In genomic region chr3:128173849-128174248, GRCh38 we compare ENCODE assay signal across 27 cellular contexts. TPM values are rescaled to one million over a fixed set of nuclear protein-coding genes. Genes with fewer than 3 reads are reported as not detected.
A peak's percentile ranks its signal among the peaks of the same experiment; 100 is the strongest.
DNase-seq lines count a peak whose midpoint lies in the region; ATAC-seq, FAIRE-seq and TF ChIP-seq lines count a peak whose summit lies in the region.
"Had no signal": no experiment of that assay in that cellular context is flagged by ENCODE, and none has a peak within 500 bp of the region (broad histone marks: within the 10 kb centered on the region; RNA-seq: fewer than 3 reads in every experiment).

No MANE protein-coding gene starts in this region.

- H4K20me1 ChIP-seq in HepG2 (ENCODE audit: insufficient read depth, low read length), result no peaks in the 10 kb centered on the region

- no peak overlapping the region for H3K27ac Mint-ChIP-seq in endodermal cell
- H3K27ac Mint-ChIP-seq in mesothelial cell of epicardium, result peak overlapping the region; percentile 84
- H3K27ac Mint-ChIP-seq: activated CD4-positive, alpha-beta T cell treated with anti-CD3 and anti-CD28 coated beads for 36 hours; activated T-helper 1 cell treated with anti-CD3 and anti-CD28 coated beads, Interleukin-12 subunit alpha, Interleukin-12 subunit beta, Interleukin-2, Interleukin-4 antibody, amounts not matched to agents 30 ng/mL and 10 ng/mL and 1 ng/mL, durations not matched to agents 14 hours and 24 hours and 36 hours; T-helper 2 cell treated with Interferon-gamma antibody and Interleukin-4, amounts not matched to agents 5 μg/mL and 100 μg/mL, for 36 hours had no signal

- no peaks in the 10 kb centered on the region for H3K36me3 Mint-ChIP-seq in endodermal cell (ENCODE audit: low read depth)
- H3K36me3 Mint-ChIP-seq in mesothelial cell of epicardium, result no peaks in the 10 kb centered on the region

- no peak overlapping the region for H2AFZ ChIP-seq in HepG2 (ENCODE audit: low read length)

- no peaks in the 10 kb centered on the region for H3K9me3 Mint-ChIP-seq in endodermal cell
- no peaks in the 10 kb centered on the region for H3K9me3 Mint-ChIP-seq in mesothelial cell of epicardium
- H3K9me3 Mint-ChIP-seq: activated T-helper 1 cell treated with anti-CD3 and anti-CD28 coated beads, Interleukin-12 subunit alpha, Interleukin-12 subunit beta, Interleukin-2, Interleukin-4 antibody, amounts not matched to agents 30 ng/mL and 10 ng/mL and 1 ng/mL, durations not matched to agents 14 hours and 24 hours and 36 hours; stimulated activated naive CD8-positive, alpha-beta T cell treated with anti-CD3 and anti-CD28 coated beads, Interleukin-15, amount 100 ng/mL, for 72 hours; T-helper 2 cell treated with Interferon-gamma antibody and Interleukin-4, amounts not matched to agents 5 μg/mL and 100 μg/mL, for 36 hours had no signal

- no peak overlapping the region for H3K4me2 ChIP-seq in HepG2 (ENCODE audit: low read depth, low read length)
- H3K4me2 ChIP-seq: A549, BLaER1 had no signal

- FAIRE-seq in HepG2 (lab: Jason Lieb, UNC), result no peak
- FAIRE-seq: A549, G401.6, GM12878, pancreas had no signal

- intact Hi-C loops in HepG2 (cut with micrococcal nuclease; ENCODE audit: unreplicated experiment) (loop anchor here (5.0 kb wide), 3 partner anchors 53 to 253 kb away; no protein-coding TSS in a partner anchor), right lobe of liver (cut with DNase I) (loop anchor here in 1 of 2 donors (5.0 kb wide), 1 partner anchor 323 kb away; no protein-coding TSS in a partner anchor)

- CTCF ChIA-PET in HepG2 (lab: Yijun Ruan, JAX; ENCODE audit: low intra/inter-chr PET ratio, low total read pairs), result no interaction called here

- no peak overlapping the region for H3K27ac ChIP-seq in HepG2 (ENCODE audit: extremely low read length, insufficient read depth, low read length)
- no peak overlapping the region for H3K27ac ChIP-seq in right lobe of liver
- no peak overlapping the region for H3K27ac ChIP-seq in endodermal cell (ENCODE audit: low read depth, low read length)
- no peak overlapping the region for H3K27ac ChIP-seq in Peyer's patch
- no peak overlapping the region for H3K27ac ChIP-seq in coronary artery
- H3K27ac ChIP-seq: A549, BLaER1, breast epithelium, left lung, pancreas, SJSA1, upper lobe of left lung had no signal

- H3K36me3 ChIP-seq in HepG2 (replicated peaks in 1 of 2; ENCODE audit: control insufficient read depth in 1 of 2, insufficient read depth in 2 of 2, low read length in 2 of 2) (peaks cover 0 to 4% of the 10 kb centered on the region in 2 experiments; a peak in 1 of 5 replicates), right lobe of liver (no peaks in the 10 kb centered on the region), endodermal cell (ENCODE audit: control insufficient read depth, insufficient read depth, low read length) (no peaks in the 10 kb centered on the region), Peyer's patch (no peaks in the 10 kb centered on the region)
- H3K36me3 ChIP-seq: BLaER1, breast epithelium, left lung, pancreas, SJSA1, upper lobe of left lung had no signal

- BruUV-seq in HepG2 (replicated peaks; lab: Mats Ljungman, UMichigan), result no TSS peak

- peaks cover 53% of the 10 kb centered on the region for H3K79me2 ChIP-seq in HepG2 (ENCODE audit: insufficient read depth, low read length)

- DNase-seq in HepG2 (ENCODE audit: low spot score) (peak; percentile 8), right lobe of liver (no peak), endodermal cell (peak; percentile 67), mesothelial cell of epicardium (ENCODE audit: low spot score in 2 of 2, unreplicated experiment in 2 of 2) (no peak), Peyer's patch (no peak), glomerular visceral epithelial cell (ENCODE audit: extremely low spot score) (no peak), coronary artery (ENCODE audit: low spot score) (no peak)
- DNase-seq: activated CD4-positive, alpha-beta T cell treated with anti-CD3 and anti-CD28 coated beads for 36 hours; dermis blood vessel endothelial cell; foreskin fibroblast; Kasumi-1; left lung; NCI-H524 treated with DMSO at 0.1 percent for 48 hours; pancreas; stimulated activated CD4-positive, alpha-beta T cell treated with anti-CD3 and anti-CD28 coated beads, Interleukin-2, amount 100 ng/mL, for 48 hours; stimulated activated naive CD8-positive, alpha-beta T cell treated with anti-CD3 and anti-CD28 coated beads, Interleukin-15, amount 100 ng/mL, for 72 hours; upper lobe of left lung had no signal

- no peak overlapping the region for H3K4me3 ChIP-seq in HepG2 (replicated peaks in 1 of 3; ENCODE audit: insufficient read depth in 1 of 3, low read depth in 2 of 3, low read length in 3 of 3)
- H3K4me3 ChIP-seq in right lobe of liver, result no peak overlapping the region
- no peak overlapping the region for H3K4me3 ChIP-seq in endodermal cell (ENCODE audit: low read length)
- H3K4me3 ChIP-seq in Peyer's patch, result no peak overlapping the region
- H3K4me3 ChIP-seq in coronary artery, result no peak overlapping the region
- H3K4me3 ChIP-seq: A549, BLaER1, breast epithelium, GM12878, left lung, pancreas, SJSA1, skin epidermis, upper lobe of left lung had no signal

- ATAC-seq in HepG2 (peak; percentile 28), right lobe of liver (no peak), HG03097 (IDR thresholded peaks at IDR 0.05; ENCODE audit: low FRiP score, unreplicated experiment) (no peak)
- ATAC-seq: A549; activated CD4-positive, alpha-beta T cell treated with anti-CD3 and anti-CD28 coated beads for 36 hours; GM12878; pancreas; stimulated activated naive CD8-positive, alpha-beta T cell treated with anti-CD3 and anti-CD28 coated beads, Interleukin-15, amount 100 ng/mL, for 72 hours had no signal

- WGBS in HepG2 (ENCODE audit: low lambda C conversion rate), result 85% methylated on average over 7 of the region's 7 CpGs
- 92% methylated on average over 2 of the region's 7 CpGs for WGBS in right lobe of liver (ENCODE audit: insufficient coverage, low coverage, low lambda C conversion rate, missing lambda C conversion rate)
- 65 to 79% methylated on average over 2 to 7 of the region's 7 CpGs for WGBS in endodermal cell (ENCODE audit: insufficient coverage in 1 of 2, insufficient read length in 1 of 2), 2 experiments

- TF ChIP-seq CTCF in HepG2 (CRISPR knock-in tag; IDR thresholded peaks at IDR 0.05) (no peak), right lobe of liver (IDR thresholded peaks at IDR 0.05) (no peak), endodermal cell (conservative IDR thresholded peaks at IDR 0.05) (peak; percentile 49), mesothelial cell of epicardium (IDR thresholded peaks at IDR 0.05; ENCODE audit: unreplicated experiment) (no peak), Peyer's patch (IDR thresholded peaks at IDR 0.05) (no peak), coronary artery (IDR thresholded peaks at IDR 0.05) (no peak)

- in situ Hi-C loops in HepG2 (cut with HindIII; ENCODE audit: extremely low pct_ligation_motif_present, low pct_unique_long_range_greater_than_20kb), result loop anchor here (5.0 to 10.0 kb wide), 2 partner anchors 151 to 318 kb away; partner anchors contain the start of gene GATA2

- H3K4me1 ChIP-seq in HepG2 (ENCODE audit: insufficient read depth, low read length) (peaks cover 64% of the 10 kb centered on the region), right lobe of liver (peaks cover 0 to 18% (median 9%) of the 10 kb centered on the region in 4 donors), endodermal cell (ENCODE audit: control insufficient read depth, insufficient read depth, low read length) (no peaks in the 10 kb centered on the region), Peyer's patch (no peaks in the 10 kb centered on the region)
- H3K4me1 ChIP-seq: A549, pancreas had no signal

- TF ChIP-seq POLR2A in HepG2 (IDR thresholded peaks at IDR 0.05; ENCODE audit: insufficient read depth in 1 of 2, low read depth in 2 of 2, low read length in 2 of 2), result no peak
- no peak for TF ChIP-seq POLR2A in right lobe of liver (IDR thresholded peaks at IDR 0.05)
- TF ChIP-seq POLR2A in Peyer's patch (IDR thresholded peaks at IDR 0.05), result no peak

- H3K9ac ChIP-seq in HepG2 (ENCODE audit: insufficient read depth, low read depth, low read length) (no peak overlapping the region), endodermal cell (ENCODE audit: extremely low read depth, low read length, poor library complexity, severe bottlenecking) (no peak overlapping the region)
- H3K9ac ChIP-seq: BLaER1 had no signal

- H3K4me1 Mint-ChIP-seq in endodermal cell (peaks cover 5% of the 10 kb centered on the region), mesothelial cell of epicardium (peaks cover 57% of the 10 kb centered on the region)

- H3K4me3 Mint-ChIP-seq in endodermal cell (no peak overlapping the region), mesothelial cell of epicardium (no peak overlapping the region)
- H3K4me3 Mint-ChIP-seq: activated CD4-positive, alpha-beta T cell treated with anti-CD3 and anti-CD28 coated beads for 36 hours; activated T-helper 1 cell treated with anti-CD3 and anti-CD28 coated beads, Interleukin-12 subunit alpha, Interleukin-12 subunit beta, Interleukin-2, Interleukin-4 antibody, amounts not matched to agents 30 ng/mL and 10 ng/mL and 1 ng/mL, durations not matched to agents 14 hours and 24 hours and 36 hours; stimulated activated naive CD8-positive, alpha-beta T cell treated with anti-CD3 and anti-CD28 coated beads, Interleukin-15, amount 100 ng/mL, for 72 hours; T-helper 2 cell treated with Interferon-gamma antibody and Interleukin-4, amounts not matched to agents 5 μg/mL and 100 μg/mL, for 36 hours had no signal

- TF ChIP-seq EP300 in HepG2 (IDR thresholded peaks at IDR 0.05; ENCODE audit: low read depth in 2 of 2, low read length in 2 of 2) (no peak), HepG2 (CRISPR knock-in tag; IDR thresholded peaks at IDR 0.05; ENCODE audit: borderline replicate concordance) (no peak)

- H3K9me3 ChIP-seq in HepG2 (ENCODE audit: low read length) (no peaks in the 10 kb centered on the region), right lobe of liver (no peaks in the 10 kb centered on the region), endodermal cell (ENCODE audit: control insufficient read depth, low read length) (no peaks in the 10 kb centered on the region), Peyer's patch (no peaks in the 10 kb centered on the region)
- H3K9me3 ChIP-seq: A549, BLaER1, breast epithelium, left lung, pancreas, SJSA1, upper lobe of left lung had no signal

- POLR2A ChIA-PET in HepG2 (lab: Yijun Ruan, JAX), result interaction anchor here (2.3 kb wide), 1 partner anchor 21 kb away, joined by 5 read pairs; the partner anchor contains the start of gene EEFSEC

- H3K27me3 Mint-ChIP-seq in endodermal cell (ENCODE audit: insufficient read depth) (no peaks in the 10 kb centered on the region), mesothelial cell of epicardium (ENCODE audit: low read depth) (no peaks in the 10 kb centered on the region)
- H3K27me3 Mint-ChIP-seq: activated CD4-positive, alpha-beta T cell treated with anti-CD3 and anti-CD28 coated beads for 36 hours; stimulated activated naive CD8-positive, alpha-beta T cell treated with anti-CD3 and anti-CD28 coated beads, Interleukin-15, amount 100 ng/mL, for 72 hours had no signal

- H3K27me3 ChIP-seq in HepG2 (ENCODE audit: control insufficient read depth in 1 of 2, insufficient read depth in 2 of 2, low read length in 2 of 2) (no peaks in the 10 kb centered on the region), right lobe of liver (no peaks in the 10 kb centered on the region), endodermal cell (ENCODE audit: control insufficient read depth, insufficient read depth, low read length, poor library complexity, severe bottlenecking) (no peaks in the 10 kb centered on the region), Peyer's patch (no peaks in the 10 kb centered on the region)
- H3K27me3 ChIP-seq: BLaER1, breast epithelium, left lung, pancreas, SJSA1, upper lobe of left lung had no signal

- TF ChIP-seq RAD21 in HepG2 (CRISPR knock-in tag; IDR thresholded peaks at IDR 0.05), result no peak

RNA-seq across cellular contexts. Expression of gene EEFSEC, which starts 20.6 kb away (rescaled TPM):
- total RNA-seq in HepG2 (2016; rRNA removed; fragmentation: Illumina TruSeq; extraction: Trizol), result 6.4 and 7.9 TPM in 2 replicates
- total RNA-seq in HepG2 (2016; cell fraction: cytosol; rRNA removed; fragmentation: Illumina TruSeq; extraction: Trizol; ENCODE audit: low read depth), result 5.1 and 5.6 TPM in 2 replicates
- total RNA-seq in HepG2 (2016; cell fraction: insoluble cytoplasmic fraction; rRNA removed; fragmentation: Illumina TruSeq; extraction: Trizol), result 5.8 and 6.7 TPM in 2 replicates
- 5.6 and 6.3 TPM in 2 replicates for total RNA-seq in HepG2 (2016; cell fraction: membrane; rRNA removed; fragmentation: Illumina TruSeq; extraction: Trizol)
- total RNA-seq in HepG2 (2016; cell fraction: nucleus; rRNA removed; fragmentation: Illumina TruSeq; extraction: Trizol), result 7.1 and 7.7 TPM in 2 replicates
- polyA plus RNA-seq in HepG2 (2011; rRNA removed), result 24.2 and 27.4 TPM in 2 replicates
- 13.2 and 18.2 TPM in 2 replicates for polyA plus RNA-seq in HepG2 (2011; cell fraction: cytosol; rRNA removed)
- polyA plus RNA-seq in HepG2 (2011; cell fraction: nucleus; rRNA removed), result 26.2 and 26.5 TPM in 2 replicates
- polyA plus RNA-seq in HepG2 (2012), result 17.5 and 20.3 TPM in 2 replicates
- 8.0 and 8.6 TPM in 2 replicates for polyA plus RNA-seq in HepG2 (2016; cell fraction: cytosol; fragmentation: Illumina TruSeq; extraction: Trizol; ENCODE audit: low read depth)
- polyA plus RNA-seq in HepG2 (2016; cell fraction: insoluble cytoplasmic fraction; fragmentation: Illumina TruSeq; extraction: Trizol; ENCODE audit: low read depth), result 17.4 and 20.8 TPM in 2 replicates
- polyA plus RNA-seq in HepG2 (2016; cell fraction: membrane; fragmentation: Illumina TruSeq; extraction: Trizol; ENCODE audit: low read depth), result 10.3 and 10.7 TPM in 2 replicates
- polyA plus RNA-seq in HepG2 (2016; cell fraction: nucleus; fragmentation: Illumina TruSeq; extraction: Trizol; ENCODE audit: insufficient read depth, low read depth), result 13.2 and 13.4 TPM in 2 replicates
- 28.2 and 50.1 TPM in 2 replicates for polyA minus RNA-seq in HepG2 (2011; rRNA and poly(A)+ RNA removed; ENCODE audit: low replicate concordance)
- polyA minus RNA-seq in HepG2 (2011; cell fraction: cytosol; rRNA and poly(A)+ RNA removed), result 15.1 and 16.0 TPM in 2 replicates
- polyA minus RNA-seq in HepG2 (2011; cell fraction: nucleus; rRNA and poly(A)+ RNA removed), result 31.0 and 36.3 TPM in 2 replicates
- total RNA-seq in right lobe of liver, result 10 to 100 TPM; 10.1 to 24.0 (median 13.4) TPM
- 10 to 100 TPM; 11.9 to 15.8 TPM for total RNA-seq in endodermal cell
- 14.4 TPM for polyA plus RNA-seq in endodermal cell (2013, experiment 1 of 2)
- 11.6 TPM for polyA plus RNA-seq in endodermal cell (2013, experiment 2 of 2)
- total RNA-seq in mesothelial cell of epicardium, result 17.2 to 19.4 TPM (median 18.6 TPM) in 3 replicates
- 10 to 100 TPM; 11.7 to 50.3 (median 19.6) TPM for total RNA-seq in Peyer's patch

RNA-seq across cellular contexts. Expression of gene RUVBL1, which starts 50.2 kb away (rescaled TPM):
- total RNA-seq in HepG2 (2016; rRNA removed; fragmentation: Illumina TruSeq; extraction: Trizol), result 86.3 and 120 TPM in 2 replicates
- 21.3 and 22.5 TPM in 2 replicates for total RNA-seq in HepG2 (2016; cell fraction: cytosol; rRNA removed; fragmentation: Illumina TruSeq; extraction: Trizol; ENCODE audit: low read depth)
- 90.7 and 130 TPM in 2 replicates for total RNA-seq in HepG2 (2016; cell fraction: insoluble cytoplasmic fraction; rRNA removed; fragmentation: Illumina TruSeq; extraction: Trizol)
- 28.2 and 30.2 TPM in 2 replicates for total RNA-seq in HepG2 (2016; cell fraction: membrane; rRNA removed; fragmentation: Illumina TruSeq; extraction: Trizol)
- 36.7 and 39.2 TPM in 2 replicates for total RNA-seq in HepG2 (2016; cell fraction: nucleus; rRNA removed; fragmentation: Illumina TruSeq; extraction: Trizol)
- polyA plus RNA-seq in HepG2 (2011; rRNA removed), result 29.7 and 32.7 TPM in 2 replicates
- 38.1 and 39.4 TPM in 2 replicates for polyA plus RNA-seq in HepG2 (2011; cell fraction: cytosol; rRNA removed)
- 13.5 and 14.5 TPM in 2 replicates for polyA plus RNA-seq in HepG2 (2011; cell fraction: nucleus; rRNA removed)
- polyA plus RNA-seq in HepG2 (2012), result 33.6 and 40.3 TPM in 2 replicates
- 11.3 and 12.3 TPM in 2 replicates for polyA plus RNA-seq in HepG2 (2016; cell fraction: cytosol; fragmentation: Illumina TruSeq; extraction: Trizol; ENCODE audit: low read depth)
- polyA plus RNA-seq in HepG2 (2016; cell fraction: insoluble cytoplasmic fraction; fragmentation: Illumina TruSeq; extraction: Trizol; ENCODE audit: low read depth), result 101 and 104 TPM in 2 replicates
- 16.7 and 17.6 TPM in 2 replicates for polyA plus RNA-seq in HepG2 (2016; cell fraction: membrane; fragmentation: Illumina TruSeq; extraction: Trizol; ENCODE audit: low read depth)
- polyA plus RNA-seq in HepG2 (2016; cell fraction: nucleus; fragmentation: Illumina TruSeq; extraction: Trizol; ENCODE audit: insufficient read depth, low read depth), result 38.5 and 40.8 TPM in 2 replicates
- 48.8 and 126 TPM in 2 replicates for polyA minus RNA-seq in HepG2 (2011; rRNA and poly(A)+ RNA removed; ENCODE audit: low replicate concordance)
- 20.6 and 22.9 TPM in 2 replicates for polyA minus RNA-seq in HepG2 (2011; cell fraction: cytosol; rRNA and poly(A)+ RNA removed)
- 24.2 and 25.6 TPM in 2 replicates for polyA minus RNA-seq in HepG2 (2011; cell fraction: nucleus; rRNA and poly(A)+ RNA removed)
- total RNA-seq in right lobe of liver, result 10 to 100 TPM in 5 of 6 experiments, 1 to 10 TPM in 1; 8.6 to 20.3 (median 12.9) TPM
- 10 to 100 TPM; 81.2 to 91.1 TPM for total RNA-seq in endodermal cell
- 95.6 TPM for polyA plus RNA-seq in endodermal cell (2013, experiment 1 of 2)
- 92.5 TPM for polyA plus RNA-seq in endodermal cell (2013, experiment 2 of 2)
- 37.8 to 40.6 TPM (median 38.6 TPM) in 3 replicates for total RNA-seq in mesothelial cell of epicardium
- total RNA-seq in Peyer's patch, result 10 to 100 TPM in 3 of 4 donors, 1 to 10 TPM in 1; 8.9 to 22.3 (median 14.5) TPM

Comparison
In these comparisons a context has a peak if more than half of its experiments do, and no peak if none do; other contexts are left out.
1. DNase-seq: peak in HepG2 (single experiment) and endodermal cell (single experiment); none in right lobe of liver (0 of 3), mesothelial cell of epicardium (0 of 2), Peyer's patch (0 of 3), glomerular visceral epithelial cell (single experiment) and coronary artery (single experiment).